Comparison of ENCODE assay signal across 10 cellular contexts in genomic region chr5:169003721-169004481, GRCh38.
A peak's percentile ranks its signal among the peaks of the same experiment; 100 is the strongest.
DNase-seq lines count a peak whose midpoint lies in the region; ATAC-seq and TF ChIP-seq lines count a peak whose summit lies in the region.
"Had no signal": no experiment of that assay in that cellular context is flagged by ENCODE, and none has a peak within 500 bp of the region (broad histone marks: within the 10 kb centered on the region; RNA-seq: fewer than 3 reads in every experiment).

No MANE protein-coding gene starts in this region.

- H3K36me3 Mint-ChIP-seq in type B pancreatic cell: no peaks in the 10 kb centered on the region
- H3K36me3 Mint-ChIP-seq in CD14-positive monocyte: no peaks in the 10 kb centered on the region
- H3K36me3 Mint-ChIP-seq in activated naive CD8-positive, alpha-beta T cell treated with anti-CD3 and anti-CD28 coated beads, Interleukin-2, amount 50 U/mL, for 24 hours (ENCODE audit: low read depth): no peaks in the 10 kb centered on the region

- H3K9me3 Mint-ChIP-seq in type B pancreatic cell (no peaks in the 10 kb centered on the region), CD14-positive monocyte (peaks cover 0 to 1% (median 0%) of the 10 kb centered on the region in 7 donors)
- no peaks in the 10 kb centered on the region for H3K9me3 Mint-ChIP-seq in activated naive CD8-positive, alpha-beta T cell treated with anti-CD3 and anti-CD28 coated beads, Interleukin-2, amount 50 U/mL, for 24 hours
- H3K9me3 Mint-ChIP-seq: effector memory CD8-positive, alpha-beta T cell had no signal

- peak overlapping the region in 4 of 59 donors; percentile 4 to 79 (median 18) for H3K27ac ChIP-seq in dorsolateral prefrontal cortex
- no peak overlapping the region for H3K27ac ChIP-seq in liver (ENCODE audit: low read depth in 1 of 2, low read length in 2 of 2)
- H3K27ac ChIP-seq: left lung had no signal

- H3K9ac ChIP-seq in liver (ENCODE audit: low read depth in 1 of 2, low read length in 2 of 2): no peak overlapping the region

- peak; percentile 41 for TF ChIP-seq CTCF in LNCaP clone FGC (IDR thresholded peaks at IDR 0.05; ENCODE audit: control insufficient read depth, extremely low read depth, insufficient read depth)
- TF ChIP-seq CTCF in dorsolateral prefrontal cortex (IDR thresholded peaks at IDR 0.05 in 54 of 56, conservative IDR thresholded peaks at IDR 0.05 in 2 of 56; ENCODE audit: low read depth in 1 of 56, partially characterized antibody in 56 of 56): peak in 52 of 56 donors; percentile 13 to 72 (median 47)
- TF ChIP-seq CTCF in liver (IDR thresholded peaks at IDR 0.05; ENCODE audit: low read depth, low read length, missing input control): peak; percentile 15
- TF ChIP-seq CTCF in type B pancreatic cell (conservative IDR thresholded peaks at IDR 0.05): peak; percentile 57
- TF ChIP-seq CTCF in CD14-positive monocyte (IDR thresholded peaks at IDR 0.05): no peak

- intact Hi-C loops in dorsolateral prefrontal cortex (cut with DNase I) (no loop called here), CD14-positive monocyte (cut with micrococcal nuclease) (no loop called here)

- ATAC-seq in activated naive CD8-positive, alpha-beta T cell treated with anti-CD3 and anti-CD28 coated beads, Interleukin-2, amount 50 U/mL, for 24 hours: no peak
- ATAC-seq: effector memory CD8-positive, alpha-beta T cell; left lung had no signal

- H3K9me3 ChIP-seq in liver (ENCODE audit: control insufficient read depth in 4 of 4, low read length in 3 of 4): no peaks in the 10 kb centered on the region
- H3K9me3 ChIP-seq: left lung had no signal

- H3K27ac Mint-ChIP-seq in type B pancreatic cell (peak overlapping the region; percentile 72), CD14-positive monocyte (no peak overlapping the region)
- H3K27ac Mint-ChIP-seq in activated naive CD8-positive, alpha-beta T cell treated with anti-CD3 and anti-CD28 coated beads, Interleukin-2, amount 50 U/mL, for 24 hours: no peak overlapping the region
- H3K27ac Mint-ChIP-seq: effector memory CD8-positive, alpha-beta T cell had no signal

- no peak for DNase-seq in LNCaP clone FGC (ENCODE audit: low read depth)
- peak in 1 of 10 donors; percentile 68 for DNase-seq in dorsolateral prefrontal cortex
- no peak for DNase-seq in type B pancreatic cell (ENCODE audit: extremely low spot score, unreplicated experiment)
- DNase-seq in activated naive CD4-positive, alpha-beta T cell treated with anti-CD3 and anti-CD28 coated beads, Interleukin-2, amount 50 U/mL, for 16 hours: no peak
- no peak for DNase-seq in CD14-positive monocyte (ENCODE audit: low spot score)
- no peak for DNase-seq in activated naive CD8-positive, alpha-beta T cell treated with anti-CD3 and anti-CD28 coated beads, Interleukin-2, amount 50 U/mL, for 24 hours
- DNase-seq: effector memory CD8-positive, alpha-beta T cell; left lung; stimulated activated naive CD4-positive, alpha-beta T cell had no signal

- WGBS in liver: 70% methylated on average over 9 of the region's 9 CpGs

- peaks cover 0 to 2% (median 0%) of the 10 kb centered on the region in 45 donors for H3K27me3 ChIP-seq in dorsolateral prefrontal cortex
- H3K27me3 ChIP-seq in liver (ENCODE audit: control insufficient read depth in 4 of 4, insufficient read depth in 4 of 4, low read length in 3 of 4): peaks cover 0 to 6% (median 0%) of the 10 kb centered on the region in 4 donors
- H3K27me3 ChIP-seq: left lung had no signal

- H3K4me3 ChIP-seq in LNCaP clone FGC (ENCODE audit: low read depth, low read length) (no peak overlapping the region), dorsolateral prefrontal cortex (no peak overlapping the region), liver (ENCODE audit: low read depth in 1 of 3, low read length in 3 of 3) (no peak overlapping the region)
- H3K4me3 ChIP-seq: left lung had no signal

- H3K27me3 Mint-ChIP-seq in type B pancreatic cell (peaks cover 12% of the 10 kb centered on the region), CD14-positive monocyte (ENCODE audit: low read depth in 3 of 3) (peaks cover 0 to 4% (median 3%) of the 10 kb centered on the region in 3 donors)
- peaks cover 6% of the 10 kb centered on the region for H3K27me3 Mint-ChIP-seq in activated naive CD8-positive, alpha-beta T cell treated with anti-CD3 and anti-CD28 coated beads, Interleukin-2, amount 50 U/mL, for 24 hours

- H3K4me1 Mint-ChIP-seq in type B pancreatic cell (ENCODE audit: unreplicated experiment) (peaks cover 43% of the 10 kb centered on the region), CD14-positive monocyte (no peaks in the 10 kb centered on the region)
- no peaks in the 10 kb centered on the region for H3K4me1 Mint-ChIP-seq in activated naive CD8-positive, alpha-beta T cell treated with anti-CD3 and anti-CD28 coated beads, Interleukin-2, amount 50 U/mL, for 24 hours

- H3K4me3 Mint-ChIP-seq in type B pancreatic cell: peak overlapping the region; percentile 38
- no peak overlapping the region for H3K4me3 Mint-ChIP-seq in CD14-positive monocyte
- no peak overlapping the region for H3K4me3 Mint-ChIP-seq in activated naive CD8-positive, alpha-beta T cell treated with anti-CD3 and anti-CD28 coated beads, Interleukin-2, amount 50 U/mL, for 24 hours
- H3K4me3 Mint-ChIP-seq: effector memory CD8-positive, alpha-beta T cell had no signal

- H3K36me3 ChIP-seq in liver (ENCODE audit: control insufficient read depth in 4 of 4, insufficient read depth in 3 of 4, low read depth in 1 of 4, low read length in 3 of 4): no peaks in the 10 kb centered on the region
- H3K36me3 ChIP-seq: left lung had no signal

- H3K4me1 ChIP-seq in liver (ENCODE audit: control insufficient read depth in 4 of 4, insufficient read depth in 4 of 4, low read length in 3 of 4): no peaks in the 10 kb centered on the region
- H3K4me1 ChIP-seq: left lung had no signal

- peak in 1 of 2 donors; percentile 23 for TF ChIP-seq RAD21 in liver (IDR thresholded peaks at IDR 0.05)

TF ChIP-seq in liver, 16 proteins besides CTCF, POLR2A, EP300 and RAD21:
- TF ChIP-seq EGR1 (IDR thresholded peaks at IDR 0.05; ENCODE audit: low read depth in 2 of 2): no peak
- no peak for TF ChIP-seq HNF4G (IDR thresholded peaks at IDR 0.05)
- TF ChIP-seq REST (IDR thresholded peaks at IDR 0.05): no peak
- TF ChIP-seq FOXA2 (IDR thresholded peaks at IDR 0.05): no peak
- TF ChIP-seq ZBTB33 (IDR thresholded peaks at IDR 0.05): no peak
